22 cellular contexts compared by ENCODE assay signal in genomic region chr11:104127828-104128227, GRCh38. TPM values are rescaled to one million over a fixed set of nuclear protein-coding genes. Genes with fewer than 3 reads are reported as not detected.
DNase-seq lines count a peak whose midpoint lies in the region; FAIRE-seq and TF ChIP-seq lines count a peak whose summit lies in the region.
"Had no signal": no experiment of that assay in that cellular context is flagged by ENCODE, and none has a peak within 500 bp of the region (broad histone marks: within the 10 kb centered on the region; RNA-seq: fewer than 3 reads in every experiment).

No MANE protein-coding gene starts in this region.

- in situ Hi-C loops in brain microvascular endothelial cell (cut with HindIII; ENCODE audit: low pct_ligation_motif_present, low sequenced_read_pairs), result no loop called here

- no peak for FAIRE-seq in GM19239 (lab: Jason Lieb, UNC)
- FAIRE-seq: pancreas had no signal

- DNase-seq in AG10803 (ENCODE audit: low read depth), result peak; percentile 63
- peak; percentile 23 for DNase-seq in HT1080 (ENCODE audit: low read depth)
- peak; percentile 55 for DNase-seq in brain microvascular endothelial cell
- peak; percentile 37 for DNase-seq in foreskin melanocyte
- DNase-seq in NCI-H1694 (lab: John Stamatoyannopoulos, UW), result no peak
- DNase-seq in DMS 273 treated with DMSO at 0.1 percent for 48 hours (lab: John Stamatoyannopoulos, UW), result no peak
- DNase-seq in GM19239 (ENCODE audit: insufficient read length, low spot score), result no peak
- no peak for DNase-seq in dorsolateral prefrontal cortex
- DNase-seq: activated naive CD4-positive, alpha-beta T cell treated with anti-CD3 and anti-CD28 coated beads for 36 hours; activated T-cell treated with anti-CD3 and anti-CD28 coated beads, Interleukin-2, amount 50 U/mL, for 24 hours; aorta; islet precursor cell; naive B cell; NCI-H1417 treated with DMSO at 0.1 percent for 48 hours; NCI-H2227 treated with DMSO at 0.1 percent for 48 hours; NK-92 treated with Interleukin-12 subunit alpha and Interleukin-12 subunit beta, amount 100 ng/mL, for 24 hours; pancreas; stimulated activated CD4-positive, alpha-beta T cell treated with anti-CD3 and anti-CD28 coated beads, Interleukin-2, amount 100 ng/mL, for 24 hours; SW 1271 had no signal

- no peaks in the 10 kb centered on the region for H3K36me3 ChIP-seq in brain microvascular endothelial cell (replicated peaks)
- H3K36me3 ChIP-seq: pancreas had no signal

- intact Hi-C loops in dorsolateral prefrontal cortex (cut with DNase I), result no loop called here

- H3K27ac ChIP-seq in brain microvascular endothelial cell, result no peak overlapping the region
- H3K27ac ChIP-seq in dorsolateral prefrontal cortex, result no peak overlapping the region
- H3K27ac ChIP-seq: pancreas had no signal

- no peaks in the 10 kb centered on the region for H3K27me3 ChIP-seq in brain microvascular endothelial cell (replicated peaks)
- no peaks in the 10 kb centered on the region for H3K27me3 ChIP-seq in dorsolateral prefrontal cortex
- H3K27me3 ChIP-seq: pancreas had no signal

- no peak overlapping the region for H3K4me3 ChIP-seq in AG10803 (ENCODE audit: low read length)
- no peak overlapping the region for H3K4me3 ChIP-seq in brain microvascular endothelial cell (ENCODE audit: low read depth, low read length)
- H3K4me3 ChIP-seq in dorsolateral prefrontal cortex, result no peak overlapping the region
- H3K4me3 ChIP-seq: pancreas had no signal

- TF ChIP-seq CTCF in AG10803 (conservative IDR thresholded peaks at IDR 0.05; ENCODE audit: low read length) (no peak), brain microvascular endothelial cell (IDR thresholded peaks at IDR 0.05; ENCODE audit: low read depth, low read length, missing control alignments) (no peak), dorsolateral prefrontal cortex (IDR thresholded peaks at IDR 0.05 in 54 of 56, conservative IDR thresholded peaks at IDR 0.05 in 2 of 56; ENCODE audit: low read depth in 1 of 56, partially characterized antibody in 56 of 56) (no peak)

RNA-seq across cellular contexts. Expression of gene PDGFD, which starts 36.1 kb away (rescaled TPM):
- total RNA-seq in HT1080 (2014; rRNA removed; shearing (Covaris generic)), result not detected in 2 replicates
- not detected in 2 replicates for polyA plus RNA-seq in HT1080 (2015; cell fraction: cytosol; rRNA removed)
- not detected in 2 replicates for polyA plus RNA-seq in HT1080 (2015; cell fraction: nucleus; rRNA removed)
- total RNA-seq in dorsolateral prefrontal cortex, result 1 to 10 TPM in 106 of 120 experiments, under 1 TPM in 14; 0.70 to 8.1 (median 2.1) TPM
- total RNA-seq: activated naive CD4-positive, alpha-beta T cell treated with anti-CD3 and anti-CD28 coated beads for 36 hours; Daoy; HT-29; RPMI7951 had no signal

Comparison
In these comparisons a context has a peak if more than half of its experiments do, and no peak if none do; other contexts are left out.
1. DNase-seq: peak in AG10803 (single experiment), HT1080 (single experiment), brain microvascular endothelial cell (single experiment) and foreskin melanocyte (single experiment); none in NCI-H1694 (single experiment), DMS 273 treated with DMSO at 0.1 percent for 48 hours (single experiment), GM19239 (single experiment) and dorsolateral prefrontal cortex (0 of 10).